ENCODE assay signal across 1 cellular context in genomic region chr10:110210663-110211454, GRCh38.
TF ChIP-seq lines count a peak whose summit lies in the region.

No MANE protein-coding gene starts in this region.

TF ChIP-seq in H1, 55 proteins besides CTCF, POLR2A, EP300 and RAD21 (continued from another document):
- no peak for TF ChIP-seq ATF3 (IDR thresholded peaks at IDR 0.05; ENCODE audit: insufficient read depth, low read depth, low read length)
- peak; percentile 56; the same call in 1 of the 2 replicates for TF ChIP-seq POLR2AphosphoS5 (IDR thresholded peaks at IDR 0.05; ENCODE audit: low read depth, low read length)
- no peak for TF ChIP-seq RXRA (IDR thresholded peaks at IDR 0.05; ENCODE audit: insufficient read depth, low read depth, low read length)
- TF ChIP-seq CBX5 (IDR thresholded peaks at IDR 0.05; ENCODE audit: low read depth, low read length), result no peak
- no peak for TF ChIP-seq BACH1 (IDR thresholded peaks at IDR 0.05; ENCODE audit: low read length)
- TF ChIP-seq RFX5 (IDR thresholded peaks at IDR 0.05; ENCODE audit: borderline replicate concordance, low read depth, low read length), result peak; percentile 99
- TF ChIP-seq SIN3A (conservative IDR thresholded peaks at IDR 0.05 in 1 of 2, IDR thresholded peaks at IDR 0.05 in 1 of 2; ENCODE audit: low read depth in 1 of 2, low read length in 2 of 2), result peak; percentile 60 to 80; a peak in 3 of 4 replicates
- TF ChIP-seq HDAC2 (IDR thresholded peaks at IDR 0.05; ENCODE audit: borderline replicate concordance in 1 of 2, low read depth in 2 of 2, low read length in 2 of 2), result peak in 1 of 2 experiments; percentile 66; a peak in 1 of 4 replicates
- peak; percentile 30; the same call in 1 of the 2 replicates for TF ChIP-seq TBP (IDR thresholded peaks at IDR 0.05; ENCODE audit: low read depth, low read length)
- TF ChIP-seq, protein P1, sequence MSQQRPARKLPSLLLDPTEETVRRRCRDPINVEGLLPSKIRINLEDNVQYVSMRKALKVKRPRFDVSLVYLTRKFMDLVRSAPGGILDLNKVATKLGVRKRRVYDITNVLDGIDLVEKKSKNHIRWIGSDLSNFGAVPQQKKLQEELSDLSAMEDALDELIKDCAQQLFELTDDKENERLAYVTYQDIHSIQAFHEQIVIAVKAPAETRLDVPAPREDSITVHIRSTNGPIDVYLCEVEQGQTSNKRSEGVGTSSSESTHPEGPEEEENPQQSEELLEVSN (IDR thresholded peaks at IDR 0.05), result peak; percentile 66
- TF ChIP-seq TAF7 (optimal IDR thresholded peaks at IDR 0.05; ENCODE audit: borderline replicate concordance, low read depth, low read length), result no peak
- no peak for TF ChIP-seq JUN (IDR thresholded peaks at IDR 0.05; ENCODE audit: low read depth, low read length)
- TF ChIP-seq KDM5A (IDR thresholded peaks at IDR 0.05; ENCODE audit: low read length), result no peak
- TF ChIP-seq RNF2 (IDR thresholded peaks at IDR 0.05; ENCODE audit: borderline replicate concordance, low read depth, low read length, missing control alignments, poor library complexity, severe bottlenecking), result peak; percentile 67
- TF ChIP-seq, protein P2, sequence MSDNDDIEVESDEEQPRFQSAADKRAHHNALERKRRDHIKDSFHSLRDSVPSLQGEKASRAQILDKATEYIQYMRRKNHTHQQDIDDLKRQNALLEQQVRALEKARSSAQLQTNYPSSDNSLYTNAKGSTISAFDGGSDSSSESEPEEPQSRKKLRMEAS (IDR thresholded peaks at IDR 0.05), result peak; percentile 97
- peak; percentile 61 for TF ChIP-seq PHF8 (conservative IDR thresholded peaks at IDR 0.05; ENCODE audit: low read depth, low read length)
- TF ChIP-seq CHD2 (IDR thresholded peaks at IDR 0.05; ENCODE audit: low read length), result peak; percentile 86
- peak; percentile 74 for TF ChIP-seq RBBP5 (IDR thresholded peaks at IDR 0.05; ENCODE audit: borderline replicate concordance, low read depth, low read length)
- no peak for TF ChIP-seq HDAC6 (IDR thresholded peaks at IDR 0.05; ENCODE audit: low read depth, low read length)
- no peak; the same call in 1 of the 2 replicates for TF ChIP-seq EGR1 (IDR thresholded peaks at IDR 0.05; ENCODE audit: borderline replicate concordance, low read depth, low read length)
- no peak for TF ChIP-seq YY1 (IDR thresholded peaks at IDR 0.05; ENCODE audit: low read depth, low read length)
- no peak for TF ChIP-seq SP2 (IDR thresholded peaks at IDR 0.05; ENCODE audit: low read length)
- peak; percentile 97 for TF ChIP-seq CREB1 (IDR thresholded peaks at IDR 0.05)
TF ChIP-seq in H1: peak in this region for 18.
